Comparison of ENCODE assay signal across 32 cellular contexts in the genomic region with DNA sequence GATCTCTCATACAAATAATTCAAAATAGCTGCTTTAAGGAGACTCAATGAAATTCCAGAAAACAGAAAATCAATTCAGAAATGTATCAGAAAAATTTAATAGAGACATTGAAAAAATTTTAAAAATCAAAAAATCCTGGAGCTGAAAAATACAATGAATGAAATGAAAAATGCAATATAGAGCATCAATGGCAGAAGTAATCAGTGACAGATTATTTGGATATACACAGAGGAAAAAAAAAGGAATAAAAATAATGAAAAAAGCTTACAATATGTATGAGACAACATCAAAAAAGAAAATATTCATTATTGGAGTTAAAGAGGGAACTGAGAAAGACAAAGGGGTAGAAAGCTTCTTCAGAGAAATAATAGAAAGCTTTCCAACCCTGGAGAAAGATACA.
"Had no signal": no experiment of that assay in that cellular context is flagged by ENCODE, and none has a peak within 500 bp of the region (broad histone marks: within the 10 kb centered on the region; RNA-seq: fewer than 3 reads in every experiment).

No MANE protein-coding gene starts in this region.

- H3K4me3 Mint-ChIP-seq: activated CD4-positive, alpha-beta T cell treated with anti-CD3 and anti-CD28 coated beads, Interleukin-2, amount 10 ng/mL, durations not matched to agents 24 days and 14 days; activated CD8-positive, alpha-beta T cell treated with anti-CD3 and anti-CD28 coated beads for 36 hours; activated naive CD8-positive, alpha-beta T cell; activated naive CD8-positive, alpha-beta T cell treated with anti-CD3 and anti-CD28 coated beads, Interleukin-2, amount 50 U/mL, for 24 hours; brain had no signal

- H3K27me3 Mint-ChIP-seq: activated CD4-positive, alpha-beta T cell treated with anti-CD3 and anti-CD28 coated beads, Interleukin-2, amount 10 ng/mL, durations not matched to agents 24 days and 14 days; activated CD8-positive, alpha-beta T cell treated with anti-CD3 and anti-CD28 coated beads for 36 hours; activated naive CD8-positive, alpha-beta T cell; activated naive CD8-positive, alpha-beta T cell treated with anti-CD3 and anti-CD28 coated beads, Interleukin-2, amount 50 U/mL, for 24 hours; brain had no signal

- ATAC-seq: activated CD8-positive, alpha-beta T cell treated with anti-CD3 and anti-CD28 coated beads for 36 hours; activated naive CD8-positive, alpha-beta T cell treated with anti-CD3 and anti-CD28 coated beads, Interleukin-2, amount 50 U/mL, for 24 hours; Right ventricle myocardium inferior had no signal

- FAIRE-seq: bronchial epithelial cell, RCC 7860, TTC549 had no signal

- H3K27ac ChIP-seq: PC-9 had no signal

- H3K4me1 Mint-ChIP-seq: activated CD4-positive, alpha-beta T cell treated with anti-CD3 and anti-CD28 coated beads, Interleukin-2, amount 10 ng/mL, durations not matched to agents 24 days and 14 days; activated naive CD8-positive, alpha-beta T cell treated with anti-CD3 and anti-CD28 coated beads, Interleukin-2, amount 50 U/mL, for 24 hours; brain had no signal

- H2AFZ ChIP-seq: PC-9 had no signal

- H3K4me3 ChIP-seq: PC-9 had no signal

- DNase-seq: activated CD4-positive, alpha-beta T cell treated with anti-CD3 and anti-CD28 coated beads, Interleukin-2, amount 10 ng/mL, durations not matched to agents 24 days and 14 days; activated CD4-positive, alpha-beta T cell treated with anti-CD3 and anti-CD28 coated beads, Interleukin-2, amount 50 U/mL, for 4 hours; activated CD8-positive, alpha-beta T cell treated with anti-CD3 and anti-CD28 coated beads for 36 hours; activated gamma-delta T cell; activated naive CD4-positive, alpha-beta T cell treated with Interleukin-2 at 50 U/mL for 16 hours; activated naive CD8-positive, alpha-beta T cell treated with anti-CD3 and anti-CD28 coated beads, Interleukin-2, amount 50 U/mL, for 24 hours; anterior cingulate cortex; caudate nucleus; cerebellar nuclear complex; Kasumi-1; KG1; MM.1S; MV-4-11; NCI-H1092; NCI-H1436 treated with DMSO at 0.1 percent for 48 hours; NCI-H1694 treated with DMSO at 0.1 percent for 48 hours; NCI-H2029; NCI-H510A; NCI-H526; NCI-H748 treated with DMSO at 0.1 percent for 48 hours; NK-92 treated with Interleukin-12 subunit alpha and Interleukin-12 subunit beta, amount 100 ng/mL, for 24 hours; PC-9; SIG-M5; SW 1271; T1000 had no signal

- H3K4me2 ChIP-seq: PC-9 had no signal

- H3K27ac Mint-ChIP-seq: activated CD4-positive, alpha-beta T cell treated with anti-CD3 and anti-CD28 coated beads, Interleukin-2, amount 10 ng/mL, durations not matched to agents 24 days and 14 days; activated CD8-positive, alpha-beta T cell treated with anti-CD3 and anti-CD28 coated beads for 36 hours; activated naive CD8-positive, alpha-beta T cell; activated naive CD8-positive, alpha-beta T cell treated with anti-CD3 and anti-CD28 coated beads, Interleukin-2, amount 50 U/mL, for 24 hours; activated T-helper 2 cell treated with anti-CD3 and anti-CD28 coated beads, Interferon-gamma antibody, Interleukin-2, Interleukin-4, amounts not matched to agents 10 μg/mL and 5 μg/mL and 100 μg/mL, durations not matched to agents 14 hours and 24 hours and 36 hours; brain had no signal
